ENCODE assay signal across 1 cellular context in the genomic region with DNA sequence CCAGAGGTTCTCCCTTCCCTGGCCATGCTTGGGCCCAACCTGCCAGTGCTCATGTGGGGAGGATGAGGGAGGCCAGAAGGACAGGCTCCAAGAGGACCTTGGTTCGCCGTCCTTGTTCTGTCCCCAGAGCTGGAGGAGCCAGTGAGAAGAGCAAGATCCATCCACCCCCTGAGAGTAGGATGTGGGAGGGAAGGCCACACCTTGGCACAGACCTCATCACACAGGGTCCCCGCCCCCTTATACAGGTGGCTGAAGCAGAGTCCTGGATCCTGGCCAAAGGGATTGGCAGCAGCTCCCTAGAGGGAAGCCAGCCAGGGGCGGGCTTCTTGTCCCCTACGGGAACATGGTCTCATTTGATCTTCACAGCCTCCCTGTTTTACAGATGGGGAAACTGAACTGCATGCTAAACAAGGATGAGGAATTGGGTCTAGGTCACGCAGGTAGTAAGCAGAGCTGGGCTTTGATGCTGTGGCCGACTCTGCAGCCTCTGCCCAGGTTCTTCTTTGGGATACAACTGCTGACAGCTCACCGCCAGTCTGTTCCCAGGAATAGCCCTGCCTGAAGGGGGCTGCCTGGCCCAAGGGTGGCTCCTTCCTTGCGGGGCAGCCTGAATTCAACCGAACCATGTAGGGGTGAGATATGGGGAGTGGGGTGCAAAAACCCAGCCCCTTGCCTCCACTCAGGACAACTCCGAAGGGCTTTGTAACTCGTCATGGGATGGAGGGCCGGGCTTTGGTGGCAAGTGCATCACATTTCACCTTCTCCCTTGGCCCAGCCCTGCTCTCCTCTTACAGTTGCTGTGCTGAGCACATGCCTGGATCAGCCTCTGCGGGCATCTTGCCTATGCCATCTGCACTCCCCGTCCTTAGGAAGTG.
TF ChIP-seq lines count a peak whose summit lies in the region.

No MANE protein-coding gene starts in this region.

TF ChIP-seq in HepG2, 621 proteins besides CTCF, POLR2A, EP300 and RAD21 (continued from another document and continues in another):
- TF ChIP-seq ZNF232 (CRISPR knock-in tag; IDR thresholded peaks at IDR 0.05; ENCODE audit: borderline replicate concordance) = 0 out of 2 replicates have a peak, but pooled peaks have one; percentile 29
- TF ChIP-seq SNAPC2 (CRISPR knock-in tag; IDR thresholded peaks at IDR 0.05) = no peak
- TF ChIP-seq, protein P1, sequence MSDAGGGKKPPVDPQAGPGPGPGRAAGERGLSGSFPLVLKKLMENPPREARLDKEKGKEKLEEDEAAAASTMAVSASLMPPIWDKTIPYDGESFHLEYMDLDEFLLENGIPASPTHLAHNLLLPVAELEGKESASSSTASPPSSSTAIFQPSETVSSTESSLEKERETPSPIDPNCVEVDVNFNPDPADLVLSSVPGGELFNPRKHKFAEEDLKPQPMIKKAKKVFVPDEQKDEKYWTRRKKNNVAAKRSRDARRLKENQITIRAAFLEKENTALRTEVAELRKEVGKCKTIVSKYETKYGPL (CRISPR knock-in tag; IDR thresholded peaks at IDR 0.05) = no peak
- TF ChIP-seq ZBTB20 (CRISPR knock-in tag; IDR thresholded peaks at IDR 0.05; ENCODE audit: borderline replicate concordance, low read depth) = no peak
- no peak for TF ChIP-seq ZSCAN25 (CRISPR knock-in tag; IDR thresholded peaks at IDR 0.05)
- no peak for TF ChIP-seq AKAP8 (CRISPR knock-in tag; IDR thresholded peaks at IDR 0.05)
- no peak for TF ChIP-seq SOX6 (IDR thresholded peaks at IDR 0.05)
- TF ChIP-seq SOX6 (CRISPR knock-in tag; IDR thresholded peaks at IDR 0.05) = peak; percentile 27; the same call in 1 of the 2 replicates
- no peak for TF ChIP-seq ZNF343 (CRISPR knock-in tag; IDR thresholded peaks at IDR 0.05)
- TF ChIP-seq ZNF768 (CRISPR knock-in tag; IDR thresholded peaks at IDR 0.05) = no peak
- TF ChIP-seq, protein P2, sequence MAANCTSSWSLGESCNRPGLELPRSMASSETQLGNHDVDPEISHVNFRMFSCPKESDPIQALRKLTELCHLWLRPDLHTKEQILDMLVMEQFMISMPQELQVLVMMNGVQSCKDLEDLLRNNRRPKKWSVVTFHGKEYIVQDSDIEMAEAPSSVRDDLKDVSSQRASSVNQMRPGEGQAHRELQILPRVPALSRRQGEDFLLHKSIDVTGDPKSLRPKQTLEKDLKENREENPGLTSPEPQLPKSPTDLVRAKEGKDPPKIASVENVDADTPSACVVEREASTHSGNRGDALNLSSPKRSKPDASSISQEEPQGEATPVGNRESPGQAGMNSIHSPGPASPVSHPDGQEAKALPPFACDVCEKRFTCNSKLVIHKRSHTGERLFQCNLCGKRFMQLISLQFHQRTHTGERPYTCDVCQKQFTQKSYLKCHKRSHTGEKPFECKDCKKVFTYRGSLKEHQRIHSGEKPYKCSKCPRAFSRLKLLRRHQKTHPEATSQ (CRISPR knock-in tag; IDR thresholded peaks at IDR 0.05; ENCODE audit: borderline replicate concordance) = no peak
- TF ChIP-seq ZNF788 (CRISPR knock-in tag; IDR thresholded peaks at IDR 0.05; ENCODE audit: borderline replicate concordance) = no peak
- no peak for TF ChIP-seq ZNF274 (CRISPR knock-in tag; IDR thresholded peaks at IDR 0.05)
- TF ChIP-seq SIN3A (IDR thresholded peaks at IDR 0.05; ENCODE audit: borderline replicate concordance, low read depth, low read length) = no peak
- no peak for TF ChIP-seq KMT2B (CRISPR knock-in tag; IDR thresholded peaks at IDR 0.05)
- no peak for TF ChIP-seq ZMYM3 (CRISPR knock-in tag; IDR thresholded peaks at IDR 0.05)
- TF ChIP-seq, protein P3, sequence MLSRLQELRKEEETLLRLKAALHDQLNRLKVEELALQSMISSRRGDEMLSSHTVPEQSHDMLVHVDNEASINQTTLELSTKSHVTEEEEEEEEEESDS (CRISPR knock-in tag; IDR thresholded peaks at IDR 0.05; ENCODE audit: borderline replicate concordance) = no peak
- TF ChIP-seq, protein P4, sequence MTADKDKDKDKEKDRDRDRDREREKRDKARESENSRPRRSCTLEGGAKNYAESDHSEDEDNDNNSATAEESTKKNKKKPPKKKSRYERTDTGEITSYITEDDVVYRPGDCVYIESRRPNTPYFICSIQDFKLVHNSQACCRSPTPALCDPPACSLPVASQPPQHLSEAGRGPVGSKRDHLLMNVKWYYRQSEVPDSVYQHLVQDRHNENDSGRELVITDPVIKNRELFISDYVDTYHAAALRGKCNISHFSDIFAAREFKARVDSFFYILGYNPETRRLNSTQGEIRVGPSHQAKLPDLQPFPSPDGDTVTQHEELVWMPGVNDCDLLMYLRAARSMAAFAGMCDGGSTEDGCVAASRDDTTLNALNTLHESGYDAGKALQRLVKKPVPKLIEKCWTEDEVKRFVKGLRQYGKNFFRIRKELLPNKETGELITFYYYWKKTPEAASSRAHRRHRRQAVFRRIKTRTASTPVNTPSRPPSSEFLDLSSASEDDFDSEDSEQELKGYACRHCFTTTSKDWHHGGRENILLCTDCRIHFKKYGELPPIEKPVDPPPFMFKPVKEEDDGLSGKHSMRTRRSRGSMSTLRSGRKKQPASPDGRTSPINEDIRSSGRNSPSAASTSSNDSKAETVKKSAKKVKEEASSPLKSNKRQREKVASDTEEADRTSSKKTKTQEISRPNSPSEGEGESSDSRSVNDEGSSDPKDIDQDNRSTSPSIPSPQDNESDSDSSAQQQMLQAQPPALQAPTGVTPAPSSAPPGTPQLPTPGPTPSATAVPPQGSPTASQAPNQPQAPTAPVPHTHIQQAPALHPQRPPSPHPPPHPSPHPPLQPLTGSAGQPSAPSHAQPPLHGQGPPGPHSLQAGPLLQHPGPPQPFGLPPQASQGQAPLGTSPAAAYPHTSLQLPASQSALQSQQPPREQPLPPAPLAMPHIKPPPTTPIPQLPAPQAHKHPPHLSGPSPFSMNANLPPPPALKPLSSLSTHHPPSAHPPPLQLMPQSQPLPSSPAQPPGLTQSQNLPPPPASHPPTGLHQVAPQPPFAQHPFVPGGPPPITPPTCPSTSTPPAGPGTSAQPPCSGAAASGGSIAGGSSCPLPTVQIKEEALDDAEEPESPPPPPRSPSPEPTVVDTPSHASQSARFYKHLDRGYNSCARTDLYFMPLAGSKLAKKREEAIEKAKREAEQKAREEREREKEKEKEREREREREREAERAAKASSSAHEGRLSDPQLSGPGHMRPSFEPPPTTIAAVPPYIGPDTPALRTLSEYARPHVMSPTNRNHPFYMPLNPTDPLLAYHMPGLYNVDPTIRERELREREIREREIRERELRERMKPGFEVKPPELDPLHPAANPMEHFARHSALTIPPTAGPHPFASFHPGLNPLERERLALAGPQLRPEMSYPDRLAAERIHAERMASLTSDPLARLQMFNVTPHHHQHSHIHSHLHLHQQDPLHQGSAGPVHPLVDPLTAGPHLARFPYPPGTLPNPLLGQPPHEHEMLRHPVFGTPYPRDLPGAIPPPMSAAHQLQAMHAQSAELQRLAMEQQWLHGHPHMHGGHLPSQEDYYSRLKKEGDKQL (CRISPR knock-in tag; IDR thresholded peaks at IDR 0.05; ENCODE audit: low read depth) = no peak
- TF ChIP-seq CCDC6 (CRISPR knock-in tag; IDR thresholded peaks at IDR 0.05) = no peak
- TF ChIP-seq, protein P5, sequence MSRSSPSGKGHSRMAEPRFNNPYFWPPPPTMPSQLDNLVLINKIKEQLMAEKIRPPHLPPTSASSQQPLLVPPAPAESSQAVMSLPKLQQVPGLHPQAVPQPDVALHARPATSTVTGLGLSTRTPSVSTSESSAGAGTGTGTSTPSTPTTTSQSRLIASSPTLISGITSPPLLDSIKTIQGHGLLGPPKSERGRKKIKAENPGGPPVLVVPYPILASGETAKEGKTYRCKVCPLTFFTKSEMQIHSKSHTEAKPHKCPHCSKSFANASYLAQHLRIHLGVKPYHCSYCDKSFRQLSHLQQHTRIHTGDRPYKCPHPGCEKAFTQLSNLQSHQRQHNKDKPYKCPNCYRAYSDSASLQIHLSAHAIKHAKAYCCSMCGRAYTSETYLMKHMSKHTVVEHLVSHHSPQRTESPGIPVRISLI (CRISPR knock-in tag; IDR thresholded peaks at IDR 0.05; ENCODE audit: borderline replicate concordance) = no peak
- TF ChIP-seq ZNF468 (CRISPR knock-in tag; IDR thresholded peaks at IDR 0.05) = no peak
- TF ChIP-seq FOXO1 (CRISPR knock-in tag; IDR thresholded peaks at IDR 0.05) = no peak
- TF ChIP-seq, protein P6, sequence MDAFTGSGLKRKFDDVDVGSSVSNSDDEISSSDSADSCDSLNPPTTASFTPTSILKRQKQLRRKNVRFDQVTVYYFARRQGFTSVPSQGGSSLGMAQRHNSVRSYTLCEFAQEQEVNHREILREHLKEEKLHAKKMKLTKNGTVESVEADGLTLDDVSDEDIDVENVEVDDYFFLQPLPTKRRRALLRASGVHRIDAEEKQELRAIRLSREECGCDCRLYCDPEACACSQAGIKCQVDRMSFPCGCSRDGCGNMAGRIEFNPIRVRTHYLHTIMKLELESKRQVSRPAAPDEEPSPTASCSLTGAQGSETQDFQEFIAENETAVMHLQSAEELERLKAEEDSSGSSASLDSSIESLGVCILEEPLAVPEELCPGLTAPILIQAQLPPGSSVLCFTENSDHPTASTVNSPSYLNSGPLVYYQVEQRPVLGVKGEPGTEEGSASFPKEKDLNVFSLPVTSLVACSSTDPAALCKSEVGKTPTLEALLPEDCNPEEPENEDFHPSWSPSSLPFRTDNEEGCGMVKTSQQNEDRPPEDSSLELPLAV (CRISPR knock-in tag; conservative IDR thresholded peaks at IDR 0.05; ENCODE audit: low read depth) = no peak
- no peak for TF ChIP-seq MTA1 (CRISPR knock-in tag; IDR thresholded peaks at IDR 0.05; ENCODE audit: borderline replicate concordance)
- TF ChIP-seq ZNF83 (CRISPR knock-in tag; IDR thresholded peaks at IDR 0.05; ENCODE audit: borderline replicate concordance) = no peak
- no peak for TF ChIP-seq TGIF2 (CRISPR knock-in tag; IDR thresholded peaks at IDR 0.05)
- TF ChIP-seq ZNF749 (CRISPR knock-in tag; IDR thresholded peaks at IDR 0.05; ENCODE audit: borderline replicate concordance) = no peak
- TF ChIP-seq, protein P7, sequence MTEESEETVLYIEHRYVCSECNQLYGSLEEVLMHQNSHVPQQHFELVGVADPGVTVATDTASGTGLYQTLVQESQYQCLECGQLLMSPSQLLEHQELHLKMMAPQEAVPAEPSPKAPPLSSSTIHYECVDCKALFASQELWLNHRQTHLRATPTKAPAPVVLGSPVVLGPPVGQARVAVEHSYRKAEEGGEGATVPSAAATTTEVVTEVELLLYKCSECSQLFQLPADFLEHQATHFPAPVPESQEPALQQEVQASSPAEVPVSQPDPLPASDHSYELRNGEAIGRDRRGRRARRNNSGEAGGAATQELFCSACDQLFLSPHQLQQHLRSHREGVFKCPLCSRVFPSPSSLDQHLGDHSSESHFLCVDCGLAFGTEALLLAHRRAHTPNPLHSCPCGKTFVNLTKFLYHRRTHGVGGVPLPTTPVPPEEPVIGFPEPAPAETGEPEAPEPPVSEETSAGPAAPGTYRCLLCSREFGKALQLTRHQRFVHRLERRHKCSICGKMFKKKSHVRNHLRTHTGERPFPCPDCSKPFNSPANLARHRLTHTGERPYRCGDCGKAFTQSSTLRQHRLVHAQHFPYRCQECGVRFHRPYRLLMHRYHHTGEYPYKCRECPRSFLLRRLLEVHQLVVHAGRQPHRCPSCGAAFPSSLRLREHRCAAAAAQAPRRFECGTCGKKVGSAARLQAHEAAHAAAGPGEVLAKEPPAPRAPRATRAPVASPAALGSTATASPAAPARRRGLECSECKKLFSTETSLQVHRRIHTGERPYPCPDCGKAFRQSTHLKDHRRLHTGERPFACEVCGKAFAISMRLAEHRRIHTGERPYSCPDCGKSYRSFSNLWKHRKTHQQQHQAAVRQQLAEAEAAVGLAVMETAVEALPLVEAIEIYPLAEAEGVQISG (CRISPR knock-in tag; IDR thresholded peaks at IDR 0.05) = no peak
- TF ChIP-seq ZNF709 (CRISPR knock-in tag; IDR thresholded peaks at IDR 0.05) = no peak
- TF ChIP-seq SATB2 (CRISPR knock-in tag; IDR thresholded peaks at IDR 0.05) = no peak
- TF ChIP-seq, protein P8, sequence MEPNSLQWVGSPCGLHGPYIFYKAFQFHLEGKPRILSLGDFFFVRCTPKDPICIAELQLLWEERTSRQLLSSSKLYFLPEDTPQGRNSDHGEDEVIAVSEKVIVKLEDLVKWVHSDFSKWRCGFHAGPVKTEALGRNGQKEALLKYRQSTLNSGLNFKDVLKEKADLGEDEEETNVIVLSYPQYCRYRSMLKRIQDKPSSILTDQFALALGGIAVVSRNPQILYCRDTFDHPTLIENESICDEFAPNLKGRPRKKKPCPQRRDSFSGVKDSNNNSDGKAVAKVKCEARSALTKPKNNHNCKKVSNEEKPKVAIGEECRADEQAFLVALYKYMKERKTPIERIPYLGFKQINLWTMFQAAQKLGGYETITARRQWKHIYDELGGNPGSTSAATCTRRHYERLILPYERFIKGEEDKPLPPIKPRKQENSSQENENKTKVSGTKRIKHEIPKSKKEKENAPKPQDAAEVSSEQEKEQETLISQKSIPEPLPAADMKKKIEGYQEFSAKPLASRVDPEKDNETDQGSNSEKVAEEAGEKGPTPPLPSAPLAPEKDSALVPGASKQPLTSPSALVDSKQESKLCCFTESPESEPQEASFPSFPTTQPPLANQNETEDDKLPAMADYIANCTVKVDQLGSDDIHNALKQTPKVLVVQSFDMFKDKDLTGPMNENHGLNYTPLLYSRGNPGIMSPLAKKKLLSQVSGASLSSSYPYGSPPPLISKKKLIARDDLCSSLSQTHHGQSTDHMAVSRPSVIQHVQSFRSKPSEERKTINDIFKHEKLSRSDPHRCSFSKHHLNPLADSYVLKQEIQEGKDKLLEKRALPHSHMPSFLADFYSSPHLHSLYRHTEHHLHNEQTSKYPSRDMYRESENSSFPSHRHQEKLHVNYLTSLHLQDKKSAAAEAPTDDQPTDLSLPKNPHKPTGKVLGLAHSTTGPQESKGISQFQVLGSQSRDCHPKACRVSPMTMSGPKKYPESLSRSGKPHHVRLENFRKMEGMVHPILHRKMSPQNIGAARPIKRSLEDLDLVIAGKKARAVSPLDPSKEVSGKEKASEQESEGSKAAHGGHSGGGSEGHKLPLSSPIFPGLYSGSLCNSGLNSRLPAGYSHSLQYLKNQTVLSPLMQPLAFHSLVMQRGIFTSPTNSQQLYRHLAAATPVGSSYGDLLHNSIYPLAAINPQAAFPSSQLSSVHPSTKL (CRISPR knock-in tag; IDR thresholded peaks at IDR 0.05) = peak; percentile 26; the same call in 1 of the 2 replicates
- TF ChIP-seq ZKSCAN5 (CRISPR knock-in tag; IDR thresholded peaks at IDR 0.05) = no peak
- no peak for TF ChIP-seq NFRKB (IDR thresholded peaks at IDR 0.05)
- no peak for TF ChIP-seq ZNF652 (CRISPR knock-in tag; IDR thresholded peaks at IDR 0.05; ENCODE audit: borderline replicate concordance, low read depth)
- TF ChIP-seq ATF1 (CRISPR knock-in tag; IDR thresholded peaks at IDR 0.05) = no peak
- no peak for TF ChIP-seq JDP2 (CRISPR knock-in tag; IDR thresholded peaks at IDR 0.05; ENCODE audit: borderline replicate concordance)
- no peak for TF ChIP-seq POLR2G (IDR thresholded peaks at IDR 0.05; ENCODE audit: low read depth, low read length)
- TF ChIP-seq ONECUT2 (CRISPR knock-in tag; IDR thresholded peaks at IDR 0.05) = no peak
- TF ChIP-seq ZNF20 (CRISPR knock-in tag; IDR thresholded peaks at IDR 0.05) = no peak
- TF ChIP-seq PAF1 (CRISPR knock-in tag; IDR thresholded peaks at IDR 0.05) = no peak
- TF ChIP-seq, protein P9, sequence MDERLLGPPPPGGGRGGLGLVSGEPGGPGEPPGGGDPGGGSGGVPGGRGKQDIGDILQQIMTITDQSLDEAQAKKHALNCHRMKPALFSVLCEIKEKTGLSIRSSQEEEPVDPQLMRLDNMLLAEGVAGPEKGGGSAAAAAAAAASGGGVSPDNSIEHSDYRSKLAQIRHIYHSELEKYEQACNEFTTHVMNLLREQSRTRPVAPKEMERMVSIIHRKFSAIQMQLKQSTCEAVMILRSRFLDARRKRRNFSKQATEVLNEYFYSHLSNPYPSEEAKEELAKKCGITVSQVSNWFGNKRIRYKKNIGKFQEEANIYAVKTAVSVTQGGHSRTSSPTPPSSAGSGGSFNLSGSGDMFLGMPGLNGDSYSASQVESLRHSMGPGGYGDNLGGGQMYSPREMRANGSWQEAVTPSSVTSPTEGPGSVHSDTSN (CRISPR knock-in tag; IDR thresholded peaks at IDR 0.05) = no peak
- TF ChIP-seq POGZ (CRISPR knock-in tag; IDR thresholded peaks at IDR 0.05) = 0 out of 2 replicates have a peak, but pooled peaks have one; percentile 13
- no peak for TF ChIP-seq ZNF264 (CRISPR knock-in tag; IDR thresholded peaks at IDR 0.05)
- no peak for TF ChIP-seq RFXANK (CRISPR knock-in tag; IDR thresholded peaks at IDR 0.05)
- TF ChIP-seq FLYWCH1 (CRISPR knock-in tag; IDR thresholded peaks at IDR 0.05) = no peak
